19 cellular contexts compared by ENCODE assay signal in the genomic region with DNA sequence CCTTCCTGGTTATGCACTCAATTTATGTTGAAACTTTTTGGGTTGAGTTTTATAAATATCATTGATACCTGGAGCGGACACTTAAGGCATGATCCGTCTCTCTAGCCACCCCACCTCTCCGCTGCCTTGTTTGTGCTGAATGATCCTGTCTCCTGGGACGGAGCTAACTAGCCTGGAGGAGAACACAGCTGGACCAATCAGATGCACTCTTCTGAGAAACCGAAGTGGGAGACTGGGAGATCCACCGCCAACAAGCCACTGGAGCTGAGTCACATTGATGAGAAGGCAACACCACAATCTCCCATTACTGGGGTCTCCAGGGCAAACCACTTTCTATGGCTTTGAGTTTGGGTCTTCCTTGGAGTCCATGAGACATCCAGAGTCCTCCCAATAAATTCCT. TPM values are rescaled to one million over a fixed set of nuclear protein-coding genes. Genes with fewer than 3 reads are reported as not detected.
DNase-seq lines count a peak whose midpoint lies in the region; ATAC-seq and TF ChIP-seq lines count a peak whose summit lies in the region.
"Had no signal": no experiment of that assay in that cellular context is flagged by ENCODE, and none has a peak within 500 bp of the region (broad histone marks: within the 10 kb centered on the region; RNA-seq: fewer than 3 reads in every experiment).

No MANE protein-coding gene starts in this region.

- intact Hi-C loops in activated CD4-positive, alpha-beta T cell treated with anti-CD3 and anti-CD28 coated beads, Interleukin-2, amount 10 ng/mL, durations not matched to agents 24 days and 14 days (cut with micrococcal nuclease) = no loop called here
- intact Hi-C loops in activated CD4-positive, alpha-beta T cell treated with anti-CD3 and anti-CD28 coated beads for 36 hours (cut with DNase I, micrococcal nuclease) = no loop called here
- intact Hi-C loops in esophagus muscularis mucosa (cut with DNase I) = no loop called here

- no peak overlapping the region for H3K23ac ChIP-seq in neuronal stem cell (ENCODE audit: low read depth, low read length, poor library complexity)

- no peaks in the 10 kb centered on the region for H3K79me1 ChIP-seq in neuronal stem cell (ENCODE audit: low read depth, low read length)

- TF ChIP-seq CTCF in endodermal cell (conservative IDR thresholded peaks at IDR 0.05) (no peak), Peyer's patch (IDR thresholded peaks at IDR 0.05) (no peak), esophagus muscularis mucosa (IDR thresholded peaks at IDR 0.05) (no peak)

- TF ChIP-seq POLR2A in Peyer's patch (IDR thresholded peaks at IDR 0.05) = no peak
- no peak for TF ChIP-seq POLR2A in esophagus muscularis mucosa (IDR thresholded peaks at IDR 0.05; ENCODE audit: low read depth)

- WGBS in endodermal cell (ENCODE audit: insufficient coverage in 1 of 2, insufficient read length in 1 of 2), 2 experiments = 95 to 98% methylated on average over 6 of the region's 6 CpGs
- no CpG with 5 or more reads among the region's 6 CpGs for WGBS in neuronal stem cell (ENCODE audit: extremely low coverage in 2 of 2, insufficient read length in 2 of 2, insufficient replicate concordance in 1 of 2), 2 donors
- WGBS in esophagus muscularis mucosa = 86% methylated on average over 6 of the region's 6 CpGs

- H3K9ac ChIP-seq in endodermal cell (ENCODE audit: extremely low read depth, low read length, poor library complexity, severe bottlenecking) (no peak overlapping the region), neuronal stem cell (ENCODE audit: low read depth, low read length, poor library complexity) (no peak overlapping the region)

- H3K36me3 ChIP-seq in endodermal cell (ENCODE audit: control insufficient read depth, insufficient read depth, low read length) (no peaks in the 10 kb centered on the region), neuronal stem cell (replicated peaks in 1 of 2; ENCODE audit: control insufficient read depth in 2 of 2, insufficient read depth in 2 of 2, low read length in 2 of 2) (no peaks in the 10 kb centered on the region), Peyer's patch (no peaks in the 10 kb centered on the region), esophagus muscularis mucosa (no peaks in the 10 kb centered on the region)

- no peak overlapping the region for H3K27ac Mint-ChIP-seq in activated CD4-positive, alpha-beta T cell treated with anti-CD3 and anti-CD28 coated beads, Interleukin-2, amount 10 ng/mL, durations not matched to agents 24 days and 14 days
- no peak overlapping the region for H3K27ac Mint-ChIP-seq in activated CD4-positive, alpha-beta T cell treated with anti-CD3 and anti-CD28 coated beads for 36 hours
- no peak overlapping the region for H3K27ac Mint-ChIP-seq in endodermal cell
- H3K27ac Mint-ChIP-seq: CD4-positive, alpha-beta T cell; GM23338 had no signal

- H3K14ac ChIP-seq in neuronal stem cell (ENCODE audit: low read length) = no peak overlapping the region

- no peak overlapping the region for H3K18ac ChIP-seq in neuronal stem cell (ENCODE audit: low read length)

- no peak overlapping the region for H3K4me2 ChIP-seq in neuronal stem cell (ENCODE audit: insufficient read depth, low read length, poor library complexity, severe bottlenecking)
- H3K4me2 ChIP-seq: A549, GM23338 had no signal

- no peak overlapping the region for H2AK5ac ChIP-seq in neuronal stem cell (ENCODE audit: low read depth, low read length)

- no peak overlapping the region for H3K4me3 Mint-ChIP-seq in activated CD4-positive, alpha-beta T cell treated with anti-CD3 and anti-CD28 coated beads, Interleukin-2, amount 10 ng/mL, durations not matched to agents 24 days and 14 days
- no peak overlapping the region for H3K4me3 Mint-ChIP-seq in activated CD4-positive, alpha-beta T cell treated with anti-CD3 and anti-CD28 coated beads for 36 hours
- H3K4me3 Mint-ChIP-seq in endodermal cell = no peak overlapping the region
- H3K4me3 Mint-ChIP-seq: CD4-positive, alpha-beta T cell; GM23338 had no signal

- H2AFZ ChIP-seq in neuronal stem cell (ENCODE audit: low read length) = no peak overlapping the region
- H2AFZ ChIP-seq: GM23338 had no signal

- H3K4me3 ChIP-seq in endodermal cell (ENCODE audit: low read length) (no peak overlapping the region), neuronal stem cell (ENCODE audit: low read length in 2 of 2) (no peak overlapping the region), Peyer's patch (no peak overlapping the region), esophagus muscularis mucosa (no peak overlapping the region)
- H3K4me3 ChIP-seq: A549, GM23338 had no signal

- peak; percentile 28 for DNase-seq in activated CD4-positive, alpha-beta T cell treated with anti-CD3 and anti-CD28 coated beads, Interleukin-2, amount 10 ng/mL, durations not matched to agents 24 days and 14 days
- DNase-seq in activated CD4-positive, alpha-beta T cell treated with anti-CD3 and anti-CD28 coated beads for 36 hours = no peak
- DNase-seq in RPMI7951 (ENCODE audit: low read depth) = peak; percentile 41
- DNase-seq in endodermal cell = peak; percentile 20
- no peak for DNase-seq in neuronal stem cell (ENCODE audit: low spot score)
- no peak for DNase-seq in Peyer's patch
- no peak for DNase-seq in stimulated activated CD4-positive, alpha-beta T cell treated with anti-CD3 and anti-CD28 coated beads, Interleukin-4, amount 100 ng/mL, for 1 hour
- DNase-seq in esophagus muscularis mucosa (ENCODE audit: extremely low spot score) = no peak
- DNase-seq: AML-193; Caco-2; CD4-positive, alpha-beta T cell; DMS79; GF-D8; HCEC 1CT had no signal

- H2BK15ac ChIP-seq in neuronal stem cell (ENCODE audit: low read length) = no peak overlapping the region

- ATAC-seq in activated CD4-positive, alpha-beta T cell treated with anti-CD3 and anti-CD28 coated beads for 36 hours = no peak
- ATAC-seq: A549, GM23338, HepG2 had no signal

- CTCF ChIA-PET in activated CD4-positive, alpha-beta T cell treated with anti-CD3 and anti-CD28 coated beads for 36 hours (lab: Charles Lee) = no interaction called here

- H3K4me1 ChIP-seq in endodermal cell (ENCODE audit: control insufficient read depth, insufficient read depth, low read length) (no peaks in the 10 kb centered on the region), neuronal stem cell (ENCODE audit: control insufficient read depth in 2 of 2, insufficient read depth in 1 of 2, low read depth in 1 of 2, low read length in 2 of 2) (peaks cover 0 to 6% of the 10 kb centered on the region in 2 donors), Peyer's patch (peaks cover 0 to 5% (median 0%) of the 10 kb centered on the region in 4 donors), esophagus muscularis mucosa (peaks cover 0 to 11% (median 10%) of the 10 kb centered on the region in 4 donors)

- H2BK5ac ChIP-seq in neuronal stem cell (ENCODE audit: low read length) = no peak overlapping the region

- H2BK12ac ChIP-seq in neuronal stem cell (ENCODE audit: low read length) = no peak overlapping the region

- no peak overlapping the region for H4K91ac ChIP-seq in neuronal stem cell (ENCODE audit: low read depth, low read length, poor library complexity)

- H3K9me3 ChIP-seq in endodermal cell (ENCODE audit: control insufficient read depth, low read length) = no peaks in the 10 kb centered on the region
- no peaks in the 10 kb centered on the region for H3K9me3 ChIP-seq in neuronal stem cell (replicated peaks in 1 of 2; ENCODE audit: control insufficient read depth in 2 of 2, insufficient read depth in 1 of 2, low read depth in 1 of 2, low read length in 2 of 2)
- H3K9me3 ChIP-seq in Peyer's patch = no peaks in the 10 kb centered on the region
- H3K9me3 ChIP-seq in esophagus muscularis mucosa = no peaks in the 10 kb centered on the region

- H4K8ac ChIP-seq in neuronal stem cell (ENCODE audit: low read depth, low read length) = no peak overlapping the region

- peak overlapping the region; percentile 44 for H2BK120ac ChIP-seq in neuronal stem cell (ENCODE audit: low read depth, low read length)

- no peak overlapping the region for H3K4ac ChIP-seq in neuronal stem cell (ENCODE audit: low read length)

- H3K9me3 Mint-ChIP-seq in activated CD4-positive, alpha-beta T cell treated with anti-CD3 and anti-CD28 coated beads, Interleukin-2, amount 10 ng/mL, durations not matched to agents 24 days and 14 days = no peaks in the 10 kb centered on the region
- H3K9me3 Mint-ChIP-seq in activated CD4-positive, alpha-beta T cell treated with anti-CD3 and anti-CD28 coated beads for 36 hours (ENCODE audit: low read depth) = peaks cover 4% of the 10 kb centered on the region
- no peaks in the 10 kb centered on the region for H3K9me3 Mint-ChIP-seq in endodermal cell
- H3K9me3 Mint-ChIP-seq: CD4-positive, alpha-beta T cell had no signal

- TF ChIP-seq EP300 in esophagus muscularis mucosa (IDR thresholded peaks at IDR 0.05) = no peak

- H3K27ac ChIP-seq in endodermal cell (ENCODE audit: low read depth, low read length) (no peak overlapping the region), neuronal stem cell (replicated peaks; ENCODE audit: low read length) (no peak overlapping the region), Peyer's patch (no peak overlapping the region), esophagus muscularis mucosa (replicated peaks in 1 of 4) (no peak overlapping the region)
- H3K27ac ChIP-seq: 22Rv1, A549, C4-2B had no signal

- H3K4me1 Mint-ChIP-seq in activated CD4-positive, alpha-beta T cell treated with anti-CD3 and anti-CD28 coated beads, Interleukin-2, amount 10 ng/mL, durations not matched to agents 24 days and 14 days = no peaks in the 10 kb centered on the region
- no peaks in the 10 kb centered on the region for H3K4me1 Mint-ChIP-seq in activated CD4-positive, alpha-beta T cell treated with anti-CD3 and anti-CD28 coated beads for 36 hours
- H3K4me1 Mint-ChIP-seq in endodermal cell = no peaks in the 10 kb centered on the region
- H3K4me1 Mint-ChIP-seq: GM23338 had no signal

- H3K27me3 ChIP-seq in endodermal cell (ENCODE audit: control insufficient read depth, insufficient read depth, low read length, poor library complexity, severe bottlenecking) = peaks cover 22% of the 10 kb centered on the region
- no peaks in the 10 kb centered on the region for H3K27me3 ChIP-seq in neuronal stem cell (ENCODE audit: control insufficient read depth in 3 of 3, insufficient read depth in 3 of 3, low read depth in 1 of 3, low read length in 3 of 3)
- no peaks in the 10 kb centered on the region for H3K27me3 ChIP-seq in Peyer's patch
- peaks cover 0 to 15% (median 0%) of the 10 kb centered on the region in 4 donors for H3K27me3 ChIP-seq in esophagus muscularis mucosa

- POLR2A ChIA-PET in activated CD4-positive, alpha-beta T cell treated with anti-CD3 and anti-CD28 coated beads for 36 hours (lab: Charles Lee) = no interaction called here

- H3K27me3 Mint-ChIP-seq in activated CD4-positive, alpha-beta T cell treated with anti-CD3 and anti-CD28 coated beads, Interleukin-2, amount 10 ng/mL, durations not matched to agents 24 days and 14 days = peaks cover 2% of the 10 kb centered on the region
- peaks cover 6% of the 10 kb centered on the region for H3K27me3 Mint-ChIP-seq in activated CD4-positive, alpha-beta T cell treated with anti-CD3 and anti-CD28 coated beads for 36 hours
- peaks cover 40% of the 10 kb centered on the region for H3K27me3 Mint-ChIP-seq in endodermal cell (ENCODE audit: insufficient read depth)

- H3K36me3 Mint-ChIP-seq in activated CD4-positive, alpha-beta T cell treated with anti-CD3 and anti-CD28 coated beads, Interleukin-2, amount 10 ng/mL, durations not matched to agents 24 days and 14 days (ENCODE audit: low read depth) = no peaks in the 10 kb centered on the region
- H3K36me3 Mint-ChIP-seq in activated CD4-positive, alpha-beta T cell treated with anti-CD3 and anti-CD28 coated beads for 36 hours (ENCODE audit: low read depth) = no peaks in the 10 kb centered on the region
- H3K36me3 Mint-ChIP-seq in endodermal cell (ENCODE audit: low read depth) = no peaks in the 10 kb centered on the region

RNA-seq across cellular contexts. Expression of gene CYP26B1, which starts 29.3 kb away (rescaled TPM):
- total RNA-seq in activated CD4-positive, alpha-beta T cell treated with anti-CD3 and anti-CD28 coated beads, Interleukin-2, amount 10 ng/mL, durations not matched to agents 24 days and 14 days = not detected in 2 replicates
- not detected for total RNA-seq in activated CD4-positive, alpha-beta T cell treated with anti-CD3 and anti-CD28 coated beads for 36 hours
- total RNA-seq in RPMI7951 (2014; rRNA removed; shearing (Covaris generic)) = 3.5 and 4.3 TPM in 2 replicates
- total RNA-seq in endodermal cell = under 1 TPM; 0.09 to 0.91 TPM
- 8.0 TPM for polyA plus RNA-seq in endodermal cell (2013, experiment 1 of 2)
- polyA plus RNA-seq in endodermal cell (2013, experiment 2 of 2) = 7.7 TPM
- 1.0 TPM for polyA plus RNA-seq in neuronal stem cell (2013, experiment 1 of 2)
- 0.68 TPM for polyA plus RNA-seq in neuronal stem cell (2013, experiment 2 of 2)
- 1 to 10 TPM; 1.9 to 8.3 (median 5.2) TPM for total RNA-seq in Peyer's patch
- total RNA-seq in esophagus muscularis mucosa = 1 to 10 TPM; 1.2 to 3.6 (median 2.4) TPM

Comparison
In these comparisons a context has a peak if more than half of its experiments do, and no peak if none do; other contexts are left out.
1. DNase-seq: peak in activated CD4-positive, alpha-beta T cell treated with anti-CD3 and anti-CD28 coated beads, Interleukin-2, amount 10 ng/mL, durations not matched to agents 24 days and 14 days (single experiment), RPMI7951 (single experiment) and endodermal cell (single experiment); none in activated CD4-positive, alpha-beta T cell treated with anti-CD3 and anti-CD28 coated beads for 36 hours (single experiment), neuronal stem cell (single experiment), Peyer's patch (0 of 3), stimulated activated CD4-positive, alpha-beta T cell treated with anti-CD3 and anti-CD28 coated beads, Interleukin-4, amount 100 ng/mL, for 1 hour (single experiment) and esophagus muscularis mucosa (single experiment).